ENCODE assay signal across 9 cellular contexts in the genomic region with DNA sequence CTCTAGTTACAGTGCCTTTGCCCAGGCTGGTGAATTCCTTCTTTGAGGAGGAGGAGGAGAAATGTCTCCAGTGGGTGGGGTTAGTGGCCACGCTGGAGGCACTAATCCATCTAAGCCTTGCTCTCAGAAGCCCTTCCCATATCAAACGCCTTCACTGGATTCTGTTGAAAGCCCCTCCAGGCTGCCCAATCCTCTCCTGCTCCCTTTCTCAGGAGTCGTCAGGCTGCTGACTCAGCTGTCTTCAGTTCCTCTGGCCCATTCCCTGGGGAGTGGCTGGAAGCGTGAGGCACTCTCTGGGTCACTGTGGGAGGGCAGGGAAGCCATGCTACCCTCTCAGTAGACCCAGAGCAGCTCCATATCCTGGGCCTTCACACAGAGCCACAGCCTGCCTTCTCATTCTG. TPM values are rescaled to one million over a fixed set of nuclear protein-coding genes. Genes with fewer than 3 reads are reported as not detected.
A peak's percentile ranks its signal among the peaks of the same experiment; 100 is the strongest.
DNase-seq lines count a peak whose midpoint lies in the region; FAIRE-seq and TF ChIP-seq lines count a peak whose summit lies in the region.
"Had no signal": no experiment of that assay in that cellular context is flagged by ENCODE, and none has a peak within 500 bp of the region (broad histone marks: within the 10 kb centered on the region; RNA-seq: fewer than 3 reads in every experiment).

No MANE protein-coding gene starts in this region.

- peaks cover 71% of the 10 kb centered on the region for H4K20me1 ChIP-seq in osteoblast (ENCODE audit: insufficient read depth, low read length)

- no peak for TF ChIP-seq EP300 in esophagus muscularis mucosa (IDR thresholded peaks at IDR 0.05)

- H3K36me3 ChIP-seq in esophagus muscularis mucosa = peaks cover 49 to 61% (median 55%) of the 10 kb centered on the region in 4 donors
- H3K36me3 ChIP-seq in osteoblast (ENCODE audit: insufficient read depth, low read length) = peaks cover 54% of the 10 kb centered on the region

- H3K36me3 Mint-ChIP-seq in CD14-positive monocyte = peaks cover 49 to 53% of the 10 kb centered on the region in 2 donors

- no peak overlapping the region for H2AFZ ChIP-seq in osteoblast (ENCODE audit: low read length)

- TF ChIP-seq CTCF in CD14-positive monocyte (IDR thresholded peaks at IDR 0.05) (no peak), esophagus muscularis mucosa (IDR thresholded peaks at IDR 0.05) (no peak), osteoblast (IDR thresholded peaks at IDR 0.05; ENCODE audit: extremely low read depth, low read depth, low read length) (no peak), GM13977 (IDR thresholded peaks at IDR 0.05; ENCODE audit: extremely low read depth, insufficient read depth, missing control alignments) (no peak)

- H3K27ac ChIP-seq in esophagus muscularis mucosa (replicated peaks in 1 of 4) (peak overlapping the region; percentile 90 to 97 (median 96)), osteoblast (ENCODE audit: low read depth, low read length) (peak overlapping the region; percentile 85)

- H3K4me1 ChIP-seq in esophagus muscularis mucosa (peaks cover 33 to 61% (median 50%) of the 10 kb centered on the region in 4 donors), osteoblast (ENCODE audit: insufficient read depth, low read length) (peaks cover 58% of the 10 kb centered on the region)

- in situ Hi-C loops in GM13977 (cut with MboI; ENCODE audit: low pct_unique_long_range_greater_than_20kb, low sequenced_read_pairs, unreplicated experiment) = no loop called here

- no peak for DNase-seq in CD14-positive monocyte (ENCODE audit: low spot score)
- peak; percentile 42 for DNase-seq in RCC 7860 (ENCODE audit: low spot score)
- no peak for DNase-seq in esophagus muscularis mucosa (ENCODE audit: extremely low spot score)
- DNase-seq in osteoblast (ENCODE audit: insufficient read length, low spot score, missing footprints) = peak; percentile 90
- no peak for DNase-seq in T-helper 2 cell
- DNase-seq in NCI-H526 (lab: John Stamatoyannopoulos, UW) = no peak
- no peak for DNase-seq in OCI-M1 (lab: John Stamatoyannopoulos, UW)
- no peak for DNase-seq in GM13977 (ENCODE audit: low spot score)

- WGBS in esophagus muscularis mucosa = 23% methylated on average over 4 of the region's 4 CpGs

- H3K27ac Mint-ChIP-seq in CD14-positive monocyte = peak overlapping the region; percentile 57 to 86 (median 80)

- H3K4me2 ChIP-seq in osteoblast (ENCODE audit: insufficient read depth, low read length) = peak overlapping the region; percentile 98

- no peaks in the 10 kb centered on the region for H3K27me3 ChIP-seq in esophagus muscularis mucosa
- no peaks in the 10 kb centered on the region for H3K27me3 ChIP-seq in osteoblast (ENCODE audit: insufficient read depth, low read length)

- peaks cover 0 to under 1% (median 0%) of the 10 kb centered on the region in 3 donors for H3K27me3 Mint-ChIP-seq in CD14-positive monocyte (ENCODE audit: low read depth in 3 of 3)

- H3K4me1 Mint-ChIP-seq in CD14-positive monocyte = peaks cover 36% of the 10 kb centered on the region

- intact Hi-C loops in CD14-positive monocyte (cut with micrococcal nuclease) = loop anchor here in 1 of 2 donors (5.0 kb wide), 1 partner anchor 155 kb away; no protein-coding TSS in a partner anchor
- intact Hi-C loops in esophagus muscularis mucosa (cut with DNase I) = no loop called here

- H3K9me3 ChIP-seq in esophagus muscularis mucosa (no peaks in the 10 kb centered on the region), osteoblast (ENCODE audit: low read depth, low read length) (no peaks in the 10 kb centered on the region)

- no peaks in the 10 kb centered on the region for H3K9me3 Mint-ChIP-seq in CD14-positive monocyte

- peaks cover 80% of the 10 kb centered on the region for H3K79me2 ChIP-seq in osteoblast (ENCODE audit: insufficient read depth, low read length)

- no peak for FAIRE-seq in RCC 7860 (lab: Jason Lieb, UNC)

- no peak for TF ChIP-seq POLR2A in esophagus muscularis mucosa (IDR thresholded peaks at IDR 0.05; ENCODE audit: low read depth)

- peak overlapping the region; percentile 85 to 100 (median 99) for H3K4me3 ChIP-seq in esophagus muscularis mucosa
- H3K4me3 ChIP-seq in osteoblast (ENCODE audit: insufficient read depth, low read length) = peak overlapping the region; percentile 93

- H3K4me3 Mint-ChIP-seq in CD14-positive monocyte = no peak overlapping the region

RNA-seq across cellular contexts. Expression of gene AP2M1, which starts 2.7 kb away (rescaled TPM):
- polyA plus RNA-seq in CD14-positive monocyte = 100 to 1,000 TPM; 283 to 295 TPM
- total RNA-seq in esophagus muscularis mucosa = 100 to 1,000 TPM; 258 to 397 (median 298) TPM
- 375 and 427 TPM in 2 replicates for total RNA-seq in osteoblast

RNA-seq across cellular contexts. Expression of gene ABCF3, which starts 8.7 kb away (rescaled TPM):
- polyA plus RNA-seq in CD14-positive monocyte = 10 to 100 TPM; 13.5 to 13.9 TPM
- total RNA-seq in esophagus muscularis mucosa (10 to 100 TPM; 34.8 to 43.2 (median 36.9) TPM), osteoblast (44.8 and 46.7 TPM in 2 replicates)

RNA-seq across cellular contexts. Expression of gene DVL3, which starts 22.2 kb away (rescaled TPM):
- polyA plus RNA-seq in CD14-positive monocyte = 1 to 10 TPM; 4.5 to 9.4 TPM
- total RNA-seq in esophagus muscularis mucosa (100 to 1,000 TPM in 2 of 4 donors, 10 to 100 TPM in 2; 64.0 to 119 (median 86.3) TPM), osteoblast (51.6 and 60.4 TPM in 2 replicates)

RNA-seq across cellular contexts. Expression of gene EIF2B5, which starts 42.2 kb away (rescaled TPM):
- polyA plus RNA-seq in CD14-positive monocyte = 10 to 100 TPM; 22.7 to 24.1 TPM
- 10 to 100 TPM; 29.3 to 39.5 (median 33.8) TPM for total RNA-seq in esophagus muscularis mucosa
- total RNA-seq in osteoblast = 19.4 and 22.1 TPM in 2 replicates

RNA-seq across cellular contexts. Expression of gene VWA5B2, which starts 52.1 kb away (rescaled TPM):
- polyA plus RNA-seq in CD14-positive monocyte = under 1 TPM in 1 of 2 donors, not detected in 1; 0.32 TPM
- total RNA-seq in esophagus muscularis mucosa (under 1 TPM in 3 of 4 donors, not detected in 1; 0.17 to 0.33 (median 0.32) TPM), osteoblast (not detected in 2 replicates)
- total RNA-seq: dermis microvascular lymphatic vessel endothelial cell had no signal

Comparison
In these comparisons a context has a peak if more than half of its experiments do, and no peak if none do; other contexts are left out.
1. DNase-seq: peak in RCC 7860 (single experiment) and osteoblast (single experiment); none in CD14-positive monocyte (single experiment), esophagus muscularis mucosa (single experiment), T-helper 2 cell (0 of 5), NCI-H526 (0 of 2), OCI-M1 (single experiment) and GM13977 (single experiment).